11 cellular contexts compared by ENCODE assay signal in genomic region chr7:151381083-151381332, GRCh38.
DNase-seq lines count a peak whose midpoint lies in the region; ATAC-seq lines count a peak whose summit lies in the region.
"Had no signal": no experiment of that assay in that cellular context is flagged by ENCODE, and none has a peak within 500 bp of the region (broad histone marks: within the 10 kb centered on the region; RNA-seq: fewer than 3 reads in every experiment).

No MANE protein-coding gene starts in this region.

- H3K4me3 Mint-ChIP-seq in activated naive CD4-positive, alpha-beta T cell treated with anti-CD3 and anti-CD28 coated beads, Interleukin-2, amount 50 U/mL, for 24 hours: peak overlapping the region; percentile 55
- peak overlapping the region; percentile 79 to 85 for H3K4me3 Mint-ChIP-seq in stimulated activated naive CD8-positive, alpha-beta T cell treated with anti-CD3 and anti-CD28 coated beads, Interleukin-15, amount 100 ng/mL, for 72 hours
- H3K4me3 Mint-ChIP-seq: activated CD4-positive, alpha-beta T cell treated with anti-CD3 and anti-CD28 coated beads, Interleukin-2, amount 10 ng/mL, durations not matched to agents 7 days and 5 days had no signal

- no peak overlapping the region for H3K27ac Mint-ChIP-seq in activated naive CD4-positive, alpha-beta T cell treated with anti-CD3 and anti-CD28 coated beads, Interleukin-2, amount 50 U/mL, for 24 hours
- H3K27ac Mint-ChIP-seq in stimulated activated naive CD8-positive, alpha-beta T cell treated with anti-CD3 and anti-CD28 coated beads, Interleukin-15, amount 100 ng/mL, for 72 hours: no peak overlapping the region
- H3K27ac Mint-ChIP-seq: activated CD4-positive, alpha-beta T cell treated with anti-CD3 and anti-CD28 coated beads, Interleukin-2, amount 10 ng/mL, durations not matched to agents 7 days and 5 days had no signal

- no peak for ATAC-seq in stimulated activated naive CD8-positive, alpha-beta T cell treated with anti-CD3 and anti-CD28 coated beads, Interleukin-15, amount 100 ng/mL, for 72 hours

- H3K4me1 Mint-ChIP-seq in activated naive CD4-positive, alpha-beta T cell treated with anti-CD3 and anti-CD28 coated beads, Interleukin-2, amount 50 U/mL, for 24 hours: peaks cover 8% of the 10 kb centered on the region
- H3K4me1 Mint-ChIP-seq in stimulated activated naive CD8-positive, alpha-beta T cell treated with anti-CD3 and anti-CD28 coated beads, Interleukin-15, amount 100 ng/mL, for 72 hours: peaks cover 20% of the 10 kb centered on the region

- no peaks in the 10 kb centered on the region for H3K9me3 Mint-ChIP-seq in activated naive CD4-positive, alpha-beta T cell treated with anti-CD3 and anti-CD28 coated beads, Interleukin-2, amount 50 U/mL, for 24 hours
- H3K9me3 Mint-ChIP-seq in stimulated activated naive CD8-positive, alpha-beta T cell treated with anti-CD3 and anti-CD28 coated beads, Interleukin-15, amount 100 ng/mL, for 72 hours: no peaks in the 10 kb centered on the region
- H3K9me3 Mint-ChIP-seq: activated CD4-positive, alpha-beta T cell treated with anti-CD3 and anti-CD28 coated beads, Interleukin-2, amount 10 ng/mL, durations not matched to agents 7 days and 5 days had no signal

- DNase-seq in activated naive CD4-positive, alpha-beta T cell treated with Interleukin-2 at 50 U/mL for 16 hours: no peak
- DNase-seq in NOMO-1 treated with dmso at 0.1 percent for 144 hours (lab: John Stamatoyannopoulos, UW; ENCODE audit: unreplicated experiment): peak; percentile 12
- DNase-seq in germinal center (ENCODE audit: low spot score): peak; percentile 71
- DNase-seq in stimulated activated naive CD8-positive, alpha-beta T cell treated with anti-CD3 and anti-CD28 coated beads, Interleukin-15, amount 100 ng/mL, for 72 hours: no peak
- DNase-seq in NCI-H146 treated with DMSO at 0.1 percent for 48 hours (lab: John Stamatoyannopoulos, UW; ENCODE audit: unreplicated experiment): no peak
- no peak for DNase-seq in NCI-H1092 (lab: John Stamatoyannopoulos, UW)
- DNase-seq in DMS79 (lab: John Stamatoyannopoulos, UW): no peak
- DNase-seq: activated CD4-positive, alpha-beta T cell treated with anti-CD3 and anti-CD28 coated beads, Interleukin-2, amount 10 ng/mL, durations not matched to agents 7 days and 5 days; NCI-H2227 treated with DMSO at 0.1 percent for 48 hours; SHP77 had no signal

- H3K36me3 Mint-ChIP-seq in activated naive CD4-positive, alpha-beta T cell treated with anti-CD3 and anti-CD28 coated beads, Interleukin-2, amount 50 U/mL, for 24 hours: peaks cover 4% of the 10 kb centered on the region

- H3K27me3 Mint-ChIP-seq in activated naive CD4-positive, alpha-beta T cell treated with anti-CD3 and anti-CD28 coated beads, Interleukin-2, amount 50 U/mL, for 24 hours: peaks cover 5% of the 10 kb centered on the region
- peaks cover 26% of the 10 kb centered on the region for H3K27me3 Mint-ChIP-seq in stimulated activated naive CD8-positive, alpha-beta T cell treated with anti-CD3 and anti-CD28 coated beads, Interleukin-15, amount 100 ng/mL, for 72 hours

Comparison
In these comparisons a context has a peak if more than half of its experiments do, and no peak if none do; other contexts are left out.
1. DNase-seq: peak in NOMO-1 treated with dmso at 0.1 percent for 144 hours (single experiment) and germinal center (single experiment); none in activated naive CD4-positive, alpha-beta T cell treated with Interleukin-2 at 50 U/mL for 16 hours (single experiment), stimulated activated naive CD8-positive, alpha-beta T cell treated with anti-CD3 and anti-CD28 coated beads, Interleukin-15, amount 100 ng/mL, for 72 hours (0 of 2), NCI-H146 treated with DMSO at 0.1 percent for 48 hours (single experiment), NCI-H1092 (single experiment) and DMS79 (single experiment).